In the genomic region with DNA sequence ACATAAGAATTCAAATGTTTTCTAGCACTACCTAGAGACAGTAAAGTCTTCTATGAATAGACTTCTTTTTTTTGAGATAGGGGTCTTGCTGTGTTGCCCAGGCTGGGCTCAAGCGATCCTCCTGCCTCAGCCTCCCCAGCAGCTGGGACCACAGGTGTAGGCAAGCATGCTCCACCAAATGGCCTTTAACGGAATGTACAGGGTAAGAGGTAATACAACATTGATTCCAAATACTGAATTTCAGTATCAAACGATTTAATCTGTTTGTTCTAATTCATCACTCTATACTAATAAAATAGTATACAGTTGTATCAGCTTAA, we compare ENCODE assay signal across 1 cellular context.
TF ChIP-seq lines count a peak whose summit lies in the region.

No MANE protein-coding gene starts in this region.

TF ChIP-seq in K562, 482 proteins besides CTCF, POLR2A, EP300 and RAD21:
- TF ChIP-seq ZNF785 (CRISPR knock-in tag; IDR thresholded peaks at IDR 0.05) (no peak), ZNF121 (CRISPR knock-in tag; conservative IDR thresholded peaks at IDR 0.05) (peak; percentile 72)
- TF ChIP-seq, protein P1, sequence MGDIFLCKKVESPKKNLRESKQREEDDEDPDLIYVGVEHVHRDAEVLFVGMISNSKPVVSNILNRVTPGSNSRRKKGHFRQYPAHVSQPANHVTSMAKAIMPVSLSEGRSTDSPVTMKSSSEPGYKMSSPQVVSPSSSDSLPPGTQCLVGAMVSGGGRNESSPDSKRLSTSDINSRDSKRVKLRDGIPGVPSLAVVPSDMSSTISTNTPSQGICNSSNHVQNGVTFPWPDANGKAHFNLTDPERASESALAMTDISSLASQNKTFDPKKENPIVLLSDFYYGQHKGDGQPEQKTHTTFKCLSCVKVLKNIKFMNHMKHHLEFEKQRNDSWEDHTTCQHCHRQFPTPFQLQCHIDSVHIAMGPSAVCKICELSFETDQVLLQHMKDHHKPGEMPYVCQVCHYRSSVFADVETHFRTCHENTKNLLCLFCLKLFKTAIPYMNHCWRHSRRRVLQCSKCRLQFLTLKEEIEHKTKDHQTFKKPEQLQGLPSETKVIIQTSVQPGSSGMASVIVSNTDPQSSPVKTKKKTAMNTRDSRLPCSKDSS (IDR thresholded peaks at IDR 0.05; ENCODE audit: low read depth, partially characterized antibody) = no peak
TF ChIP-seq in K562: peak in this region for 1.
